13 cellular contexts compared by ENCODE assay signal in the genomic region with DNA sequence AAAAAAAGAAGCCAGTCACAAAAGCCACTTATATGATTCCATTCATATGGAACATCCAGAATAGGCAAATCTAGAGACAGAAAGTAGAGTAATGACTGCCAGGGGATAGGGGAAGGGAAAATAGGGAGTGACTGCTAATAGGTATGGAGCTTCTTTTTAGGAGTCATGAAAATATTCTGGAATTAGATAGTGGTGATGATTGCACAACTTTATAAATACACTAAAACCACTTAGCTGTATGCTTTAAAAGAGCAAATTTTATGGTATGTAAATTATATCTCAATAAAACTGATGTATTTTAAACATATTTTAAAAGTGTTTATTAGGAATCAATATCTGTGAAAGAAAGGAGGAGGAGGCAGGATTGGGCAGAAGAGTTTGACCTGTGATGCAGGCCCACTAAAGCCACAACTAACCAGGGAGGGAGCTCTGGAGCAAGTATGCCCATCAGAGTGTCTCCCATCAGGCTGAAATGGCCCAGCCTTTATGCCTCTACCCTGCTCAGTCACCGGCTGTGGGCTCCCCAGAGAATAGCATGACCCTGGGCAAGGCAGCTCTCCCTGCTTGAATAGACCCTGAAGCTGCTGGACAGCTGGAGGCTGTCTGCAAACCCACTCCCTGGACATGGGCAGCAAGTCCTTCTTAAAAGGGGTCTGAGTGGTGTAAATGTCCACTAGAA.
A peak's percentile ranks its signal among the peaks of the same experiment; 100 is the strongest.
DNase-seq lines count a peak whose midpoint lies in the region; ATAC-seq, FAIRE-seq and TF ChIP-seq lines count a peak whose summit lies in the region.
"Had no signal": no experiment of that assay in that cellular context is flagged by ENCODE, and none has a peak within 500 bp of the region (broad histone marks: within the 10 kb centered on the region; RNA-seq: fewer than 3 reads in every experiment).

No MANE protein-coding gene starts in this region.

- TF ChIP-seq RAD21 in GM12878 (IDR thresholded peaks at IDR 0.05; ENCODE audit: insufficient read depth, low read depth, low read length) = no peak

- no peak overlapping the region for H3K9ac ChIP-seq in GM12878 (ENCODE audit: control insufficient read depth, insufficient read depth, low read length)

- no peaks in the 10 kb centered on the region for H3K27me3 ChIP-seq in BJ (ENCODE audit: control insufficient read depth, insufficient read depth, low read length)
- no peaks in the 10 kb centered on the region for H3K27me3 ChIP-seq in GM12878 (replicated peaks in 1 of 2; ENCODE audit: control insufficient read depth in 2 of 2, insufficient read depth in 2 of 2, low read length in 1 of 2)

- H4K20me1 ChIP-seq in GM12878 (ENCODE audit: control insufficient read depth, insufficient read depth) = no peaks in the 10 kb centered on the region

- no peak overlapping the region for H3K27ac ChIP-seq in GM12878 (ENCODE audit: control insufficient read depth, insufficient read depth)

- DNase-seq in BJ (ENCODE audit: low read depth) (no peak), LHCN-M2 (ENCODE audit: low read depth) (peak; percentile 30), GM12878 (ENCODE audit: low read depth, low spot score) (no peak), left kidney (ENCODE audit: low read depth, low spot score) (peak; percentile 27), ecto neural progenitor cell (ENCODE audit: low spot score) (no peak), NCI-H187 (lab: John Stamatoyannopoulos, UW) (no peak), putamen (ENCODE audit: low spot score) (no peak)
- DNase-seq: CD4-positive, CD25-positive, alpha-beta regulatory T cell; DND-41; left cardiac atrium; naive B cell; stimulated activated CD4-positive, alpha-beta T cell treated with anti-CD3 and anti-CD28 coated beads, Interleukin-1b, Interleukin-23, amount 100 ng/mL, for 48 hours had no signal

- no peak overlapping the region for H3K4me2 ChIP-seq in GM12878 (ENCODE audit: control insufficient read depth, insufficient read depth)

- in situ Hi-C loops in GM12878 (cut with MboI) = no loop called here

- no peak for TF ChIP-seq EP300 in GM12878 (IDR thresholded peaks at IDR 0.05; ENCODE audit: borderline replicate concordance in 1 of 2, control insufficient read depth in 1 of 2, low read depth in 2 of 2, low read length in 2 of 2)

- RAD21 ChIA-PET in GM12878 (lab: Charles Lee; ENCODE audit: unreplicated experiment) = interaction anchor here (1.2 kb wide), 1 partner anchor 368 kb away, joined by 4 read pairs; no protein-coding TSS in a partner anchor

- 0% methylated on average over 1 of the region's 1 CpG for WGBS in GM12878 (ENCODE audit: insufficient coverage, insufficient replicate concordance, low lambda C conversion rate, missing lambda C conversion rate)

- POLR2A ChIA-PET in BJ (lab: Charles Lee) (interaction anchor here (1.2 kb wide), 1 partner anchor 170 kb away, joined by 3 read pairs; no protein-coding TSS in a partner anchor), GM12878 (lab: Charles Lee) (no interaction called here)

- FAIRE-seq in GM12878 (lab: Jason Lieb, UNC) = no peak

- CTCF ChIA-PET in BJ (lab: Yijun Ruan, JAX) (interaction anchor here (0.8 to 2.3 kb wide), 7 partner anchors 10 to 285 kb away, joined by 3 to 8 read pairs (median 3); no protein-coding TSS in a partner anchor), GM12878 (lab: Yijun Ruan, JAX) (interaction anchor here (0.5 to 1.6 kb wide), 3 partner anchors 267 to 301 kb away, joined by 3 read pairs; no protein-coding TSS in a partner anchor)

- no peaks in the 10 kb centered on the region for H3K9me3 ChIP-seq in GM12878 (replicated peaks; ENCODE audit: control insufficient read depth, insufficient read depth, low read length)

- no peaks in the 10 kb centered on the region for H3K4me1 ChIP-seq in GM12878 (ENCODE audit: control insufficient read depth, insufficient read depth, low read length)

- ATAC-seq in GM12878 (peak; percentile 34; the same call in 2 of the 3 replicates), HG03469 (IDR thresholded peaks at IDR 0.05; ENCODE audit: unreplicated experiment) (no peak)
- ATAC-seq: left cardiac atrium had no signal

- SMC1A ChIA-PET in GM12878 (lab: Charles Lee; ENCODE audit: uncharacterized antibody, unreplicated experiment) = no interaction called here

- H3K36me3 ChIP-seq in BJ (ENCODE audit: control insufficient read depth, insufficient read depth, low read length) (no peaks in the 10 kb centered on the region), GM12878 (ENCODE audit: control insufficient read depth in 2 of 2, insufficient read depth in 2 of 2, low read length in 1 of 2) (no peaks in the 10 kb centered on the region)

- TF ChIP-seq CTCF in BJ (IDR thresholded peaks at IDR 0.05; ENCODE audit: insufficient read depth, low read depth, low read length) (peak; percentile 34), GM12878 (IDR thresholded peaks at IDR 0.05 in 2 of 3, conservative IDR thresholded peaks at IDR 0.05 in 1 of 3; ENCODE audit: control insufficient read depth in 2 of 3, extremely low read depth in 1 of 3, insufficient read depth in 1 of 3, low read depth in 3 of 3, low read length in 3 of 3) (no peak)

- H3K79me2 ChIP-seq in GM12878 (ENCODE audit: control insufficient read depth, insufficient read depth, low read length) = no peaks in the 10 kb centered on the region

- no peak overlapping the region for H3K4me3 ChIP-seq in BJ (ENCODE audit: low read depth, low read length)
- H3K4me3 ChIP-seq in GM12878 = no peak overlapping the region

- intact Hi-C loops in GM12878 (cut with micrococcal nuclease; ENCODE audit: unreplicated experiment) = no loop called here

- no peak for TF ChIP-seq POLR2A in GM12878 (IDR thresholded peaks at IDR 0.05; ENCODE audit: low read depth, low read length)

- no TSS peak for BruUV-seq in GM12878 (replicated peaks; lab: Mats Ljungman, UMichigan)

- H2AFZ ChIP-seq in GM12878 (ENCODE audit: control insufficient read depth, low read depth, low read length) = no peak overlapping the region

TF ChIP-seq in GM12878, 131 proteins besides CTCF, POLR2A, EP300 and RAD21:
- TF ChIP-seq, protein P1, sequence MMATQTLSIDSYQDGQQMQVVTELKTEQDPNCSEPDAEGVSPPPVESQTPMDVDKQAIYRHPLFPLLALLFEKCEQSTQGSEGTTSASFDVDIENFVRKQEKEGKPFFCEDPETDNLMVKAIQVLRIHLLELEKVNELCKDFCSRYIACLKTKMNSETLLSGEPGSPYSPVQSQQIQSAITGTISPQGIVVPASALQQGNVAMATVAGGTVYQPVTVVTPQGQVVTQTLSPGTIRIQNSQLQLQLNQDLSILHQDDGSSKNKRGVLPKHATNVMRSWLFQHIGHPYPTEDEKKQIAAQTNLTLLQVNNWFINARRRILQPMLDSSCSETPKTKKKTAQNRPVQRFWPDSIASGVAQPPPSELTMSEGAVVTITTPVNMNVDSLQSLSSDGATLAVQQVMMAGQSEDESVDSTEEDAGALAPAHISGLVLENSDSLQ (IDR thresholded peaks at IDR 0.05) = no peak
TF ChIP-seq in GM12878: peak in this region for 0.

Comparison
In these comparisons a context has a peak if more than half of its experiments do, and no peak if none do; other contexts are left out.
1. DNase-seq: peak in LHCN-M2 (single experiment) and left kidney (single experiment); none in BJ (single experiment), GM12878 (single experiment), ecto neural progenitor cell (single experiment), NCI-H187 (0 of 2) and putamen (single experiment).